In genomic region chr1:41242645-41243171, GRCh38 we compare ENCODE assay signal across 8 cellular contexts. TPM values are rescaled to one million over a fixed set of nuclear protein-coding genes. Genes with fewer than 3 reads are reported as not detected.
DNase-seq lines count a peak whose midpoint lies in the region; ATAC-seq and TF ChIP-seq lines count a peak whose summit lies in the region.

No MANE protein-coding gene starts in this region.

- peak overlapping the region; percentile 70 for H3K4me3 Mint-ChIP-seq in T-helper 1 cell treated with Interleukin-12 subunit alpha and Interleukin-12 subunit beta and Interleukin-4 antibody, amounts not matched to agents 30 μg/mL and 1 μg/mL, for 36 hours

- H3K27me3 ChIP-seq in KMS-11 (ENCODE audit: insufficient read depth, low read depth) (no peaks in the 10 kb centered on the region), ascending aorta (no peaks in the 10 kb centered on the region), left lung (no peaks in the 10 kb centered on the region), transverse colon (no peaks in the 10 kb centered on the region)

- H3K27me3 Mint-ChIP-seq in T-helper 1 cell treated with Interleukin-12 subunit alpha and Interleukin-12 subunit beta and Interleukin-4 antibody, amounts not matched to agents 30 μg/mL and 1 μg/mL, for 36 hours (ENCODE audit: low read depth) = peaks cover 2% of the 10 kb centered on the region

- H3K27ac ChIP-seq in KMS-11 (peak overlapping the region; percentile 79), ascending aorta (peak overlapping the region; percentile 96 to 98), left lung (peak overlapping the region; percentile 87 to 92), transverse colon (peak overlapping the region; percentile 95 to 99 (median 98))

- TF ChIP-seq CTCF in KMS-11 (conservative IDR thresholded peaks at IDR 0.05; ENCODE audit: low read depth, low read length) (no peak), ascending aorta (IDR thresholded peaks at IDR 0.05) (no peak), left lung (IDR thresholded peaks at IDR 0.05) (no peak), transverse colon (IDR thresholded peaks at IDR 0.05) (no peak)

- peaks cover 2% of the 10 kb centered on the region for H3K36me3 Mint-ChIP-seq in T-helper 1 cell treated with Interleukin-12 subunit alpha and Interleukin-12 subunit beta and Interleukin-4 antibody, amounts not matched to agents 30 μg/mL and 1 μg/mL, for 36 hours (ENCODE audit: low read depth)

- peaks cover 30% of the 10 kb centered on the region for H3K4me1 Mint-ChIP-seq in T-helper 1 cell treated with Interleukin-12 subunit alpha and Interleukin-12 subunit beta and Interleukin-4 antibody, amounts not matched to agents 30 μg/mL and 1 μg/mL, for 36 hours (ENCODE audit: low read depth)

- peaks cover 74% of the 10 kb centered on the region for H3K4me1 ChIP-seq in KMS-11 (ENCODE audit: low read depth, poor library complexity, severe bottlenecking)
- H3K4me1 ChIP-seq in ascending aorta = peaks cover 0 to 16% of the 10 kb centered on the region in 2 donors
- H3K4me1 ChIP-seq in left lung = peaks cover 5 to 37% of the 10 kb centered on the region in 2 donors
- peaks cover 9 to 51% (median 31%) of the 10 kb centered on the region in 4 donors for H3K4me1 ChIP-seq in transverse colon

- H3K79me2 ChIP-seq in KMS-11 (ENCODE audit: insufficient read depth, low read depth) = peaks cover 34% of the 10 kb centered on the region

- TF ChIP-seq EP300 in transverse colon (IDR thresholded peaks at IDR 0.05; ENCODE audit: low read depth) = no peak

- intact Hi-C loops in ascending aorta (cut with DNase I) (loop anchor here (5.0 kb wide), 1 partner anchor 135 kb away; no protein-coding TSS in a partner anchor), left lung (cut with DNase I) (no loop called here), transverse colon (cut with DNase I; ENCODE audit: low total_unique reads) (loop anchor here (10.0 kb wide), 1 partner anchor 128 kb away; no protein-coding TSS in a partner anchor)

- no peaks in the 10 kb centered on the region for H4K20me1 ChIP-seq in KMS-11 (ENCODE audit: insufficient read depth)

- ATAC-seq in left lung = no peak

- no peak for DNase-seq in T-helper 1 cell
- DNase-seq in ascending aorta (ENCODE audit: low spot score in 2 of 2) = no peak
- DNase-seq in left lung = no peak
- no peak for DNase-seq in transverse colon
- no peak for DNase-seq in Ammon's horn (ENCODE audit: low spot score)
- no peak for DNase-seq in NCI-H2107 treated with DMSO at 0.1 percent for 48 hours (lab: John Stamatoyannopoulos, UW; ENCODE audit: unreplicated experiment)

- H3K9ac ChIP-seq in KMS-11 = peak overlapping the region; percentile 92

- H3K4me2 ChIP-seq in KMS-11 = peak overlapping the region; percentile 90

- H3K4me3 ChIP-seq in KMS-11 (IDR thresholded peaks at IDR 0.05; ENCODE audit: insufficient read depth, low read depth, low read length) (peak overlapping the region; percentile 26), ascending aorta (peak overlapping the region; percentile 90 to 95), left lung (peak overlapping the region; percentile 66 to 76), transverse colon (peak overlapping the region; percentile 34 to 98 (median 87))

- H2AFZ ChIP-seq in KMS-11 (ENCODE audit: low read depth) = peak overlapping the region; percentile 58

- H3K9me3 Mint-ChIP-seq in T-helper 1 cell treated with Interleukin-12 subunit alpha and Interleukin-12 subunit beta and Interleukin-4 antibody, amounts not matched to agents 30 μg/mL and 1 μg/mL, for 36 hours = no peaks in the 10 kb centered on the region

- TF ChIP-seq POLR2A in transverse colon (IDR thresholded peaks at IDR 0.05) = no peak

- H3K36me3 ChIP-seq in KMS-11 (ENCODE audit: insufficient read depth) = no peaks in the 10 kb centered on the region
- no peaks in the 10 kb centered on the region for H3K36me3 ChIP-seq in ascending aorta
- H3K36me3 ChIP-seq in left lung = no peaks in the 10 kb centered on the region
- H3K36me3 ChIP-seq in transverse colon = no peaks in the 10 kb centered on the region

- peak overlapping the region; percentile 42 for H3K27ac Mint-ChIP-seq in T-helper 1 cell treated with Interleukin-12 subunit alpha and Interleukin-12 subunit beta and Interleukin-4 antibody, amounts not matched to agents 30 μg/mL and 1 μg/mL, for 36 hours

- H3K9me3 ChIP-seq in ascending aorta = no peaks in the 10 kb centered on the region
- no peaks in the 10 kb centered on the region for H3K9me3 ChIP-seq in left lung
- H3K9me3 ChIP-seq in transverse colon = no peaks in the 10 kb centered on the region

- in situ Hi-C loops in transverse colon (cut with MboI; ENCODE audit: low pct_ligation_motif_present in 1 of 4, low pct_unique_long_range_greater_than_20kb in 1 of 4, low sequenced_read_pairs in 3 of 4) = loop anchor here in 1 of 4 donors (25.0 kb wide), 1 partner anchor 205 kb away; no protein-coding TSS in a partner anchor

- WGBS in transverse colon (ENCODE audit: low coverage in 1 of 2), 2 donors = 79% methylated on average over 13 of the region's 16 CpGs; no CpG with 5 or more reads in 1 of the 2 donors

RNA-seq across cellular contexts. Expression of gene SCMH1, which starts 0.6 kb away (rescaled TPM):
- total RNA-seq in ascending aorta (55.9 TPM), left lung (10 to 100 TPM; 27.8 to 30.8 TPM), transverse colon (10 to 100 TPM; 24.5 to 66.8 (median 49.1) TPM)

Comparison
In these comparisons a context has a peak if more than half of its experiments do, and no peak if none do; other contexts are left out.
1. H3K4me3 ChIP-seq: peak in every context shown above with its lines; median percentile 92 in ascending aorta; 87 in transverse colon; 71 in left lung; 26 in KMS-11.
2. intact Hi-C loops: an anchor here in ascending aorta (5.0 kb wide) and transverse colon (10.0 kb wide); none called in left lung.